10 cellular contexts compared by ENCODE assay signal in genomic region chr1:110618668-110619067, GRCh38. TPM values are rescaled to one million over a fixed set of nuclear protein-coding genes. Genes with fewer than 3 reads are reported as not detected.
A peak's percentile ranks its signal among the peaks of the same experiment; 100 is the strongest.
DNase-seq lines count a peak whose midpoint lies in the region; ATAC-seq and TF ChIP-seq lines count a peak whose summit lies in the region.
"Had no signal": no experiment of that assay in that cellular context is flagged by ENCODE, and none has a peak within 500 bp of the region (broad histone marks: within the 10 kb centered on the region; RNA-seq: fewer than 3 reads in every experiment).

No MANE protein-coding gene starts in this region.

- intact Hi-C loops in CD4-positive, alpha-beta T cell (cut with DNase I, micrococcal nuclease): loop anchor here (1.0 to 10.0 kb wide), 10 partner anchors 13 to 716 kb away; partner anchors contain the start of gene KCNC4 (in 1 of the 2)

- no peak overlapping the region for H3K27ac ChIP-seq in CD4-positive, alpha-beta T cell (ENCODE audit: low read depth, low read length)

- POLR2A ChIA-PET in CD4-positive, alpha-beta T cell (lab: Charles Lee): interaction anchor here (1.0 to 2.7 kb wide), 22 partner anchors 11 to 280 kb away, joined by 3 to 73 read pairs (median 8); partner anchors contain the start of genes KCNA2 and KCNA3
- POLR2A ChIA-PET in naive thymus-derived CD8-positive, alpha-beta T cell (lab: Charles Lee): interaction anchor here (1.3 to 3.3 kb wide), 11 partner anchors 12 to 409 kb away, joined by 3 to 59 read pairs (median 8); partner anchors contain the start of genes KCNA2, KCNA3, KCNC4 and LRIF1

- no peak for TF ChIP-seq CTCF in CD4-positive, alpha-beta T cell (IDR thresholded peaks at IDR 0.05)
- no peak for TF ChIP-seq CTCF in omental fat pad (IDR thresholded peaks at IDR 0.05)

- peak; percentile 46 for DNase-seq in activated CD8-positive, alpha-beta memory T cell treated with anti-CD3 and anti-CD28 coated beads, Interleukin-2, amount 50 U/mL, for 48 hours
- no peak for DNase-seq in activated CD8-positive, alpha-beta memory T cell treated with anti-CD3 and anti-CD28 coated beads, Interleukin-2, amount 50 U/mL, for 4 hours
- DNase-seq in CD4-positive, alpha-beta T cell: no peak
- no peak for DNase-seq in T-helper 17 cell
- DNase-seq in naive thymus-derived CD8-positive, alpha-beta T cell: no peak
- DNase-seq in omental fat pad (ENCODE audit: low spot score): no peak
- no peak for DNase-seq in LoVo (ENCODE audit: low spot score)

- CTCF ChIA-PET in CD4-positive, alpha-beta T cell (lab: Charles Lee): interaction anchor here (0.6 to 3.5 kb wide), 36 partner anchors 8 to 1543 kb away, joined by 3 to 102 read pairs (median 6); partner anchors contain the start of genes KCNA2, KCNA3, RBM15 and TAF13

- peaks cover 4% of the 10 kb centered on the region for H3K9me3 ChIP-seq in CD4-positive, alpha-beta T cell (ENCODE audit: control insufficient read depth, low read length)
- H3K9me3 ChIP-seq in T-helper 17 cell (ENCODE audit: control insufficient read depth, low read length, poor library complexity, severe bottlenecking): no peaks in the 10 kb centered on the region
- H3K9me3 ChIP-seq: HAP-1 had no signal

- H3K27me3 ChIP-seq in CD4-positive, alpha-beta T cell (ENCODE audit: control insufficient read depth, insufficient read depth, low read length): no peaks in the 10 kb centered on the region

- peak overlapping the region; percentile 87 for H3K27ac Mint-ChIP-seq in CD4-positive, alpha-beta T cell
- peak overlapping the region; percentile 92 for H3K27ac Mint-ChIP-seq in T-helper 17 cell
- peak overlapping the region; percentile 18 to 97 (median 90) for H3K27ac Mint-ChIP-seq in naive thymus-derived CD8-positive, alpha-beta T cell

- H3K36me3 Mint-ChIP-seq in CD4-positive, alpha-beta T cell (ENCODE audit: low read depth): peaks cover 8% of the 10 kb centered on the region
- peaks cover 7% of the 10 kb centered on the region for H3K36me3 Mint-ChIP-seq in T-helper 17 cell (ENCODE audit: low read depth)
- peaks cover 0 to 4% (median 0%) of the 10 kb centered on the region in 3 donors for H3K36me3 Mint-ChIP-seq in naive thymus-derived CD8-positive, alpha-beta T cell

- ATAC-seq in CD4-positive, alpha-beta T cell (ENCODE audit: poor library complexity): no peak
- ATAC-seq in T-helper 17 cell (no peak), omental fat pad (ENCODE audit: low FRiP score) (no peak), HG03342 (IDR thresholded peaks at IDR 0.05; ENCODE audit: unreplicated experiment) (no peak)
- ATAC-seq in naive thymus-derived CD8-positive, alpha-beta T cell: no peak

- H3K9me3 Mint-ChIP-seq in CD4-positive, alpha-beta T cell: peaks cover 2% of the 10 kb centered on the region
- H3K9me3 Mint-ChIP-seq in naive thymus-derived CD8-positive, alpha-beta T cell: peaks cover 0 to 3% (median 0%) of the 10 kb centered on the region in 9 donors

- H3K27me3 Mint-ChIP-seq in CD4-positive, alpha-beta T cell: no peaks in the 10 kb centered on the region
- H3K27me3 Mint-ChIP-seq in T-helper 17 cell: no peaks in the 10 kb centered on the region
- H3K27me3 Mint-ChIP-seq in naive thymus-derived CD8-positive, alpha-beta T cell: no peaks in the 10 kb centered on the region

- H3K4me3 Mint-ChIP-seq in CD4-positive, alpha-beta T cell: peak overlapping the region; percentile 86
- H3K4me3 Mint-ChIP-seq in T-helper 17 cell: no peak overlapping the region
- H3K4me3 Mint-ChIP-seq in naive thymus-derived CD8-positive, alpha-beta T cell: peak overlapping the region in 9 of 10 donors; percentile 81 to 93 (median 88)

- H3K4me1 Mint-ChIP-seq in CD4-positive, alpha-beta T cell (ENCODE audit: low read depth): peaks cover 46% of the 10 kb centered on the region
- H3K4me1 Mint-ChIP-seq in T-helper 17 cell: peaks cover 38% of the 10 kb centered on the region
- peaks cover 29 to 50% (median 38%) of the 10 kb centered on the region in 4 donors for H3K4me1 Mint-ChIP-seq in naive thymus-derived CD8-positive, alpha-beta T cell

RNA-seq across cellular contexts. Expression of gene KCNA2, which starts 12.5 kb away (rescaled TPM):
- total RNA-seq in CD4-positive, alpha-beta T cell: under 1 TPM; 0.78 to 0.88 TPM
- 1 to 10 TPM; 3.1 to 3.9 TPM for total RNA-seq in T-helper 17 cell
- total RNA-seq in naive thymus-derived CD8-positive, alpha-beta T cell: under 1 TPM; 0.22 to 0.23 TPM
- not detected for polyA plus RNA-seq in naive thymus-derived CD8-positive, alpha-beta T cell
- total RNA-seq in omental fat pad: 10 to 100 TPM in 1 of 4 donors, 1 to 10 TPM in 3; 1.9 to 29.8 (median 3.1) TPM
- total RNA-seq: G401 had no signal

RNA-seq across cellular contexts. Expression of gene KCNA3, which starts 56.1 kb away (rescaled TPM):
- total RNA-seq in CD4-positive, alpha-beta T cell: 100 to 1,000 TPM; 112 to 118 TPM
- total RNA-seq in T-helper 17 cell: 100 to 1,000 TPM; 114 to 115 TPM
- 10 to 100 TPM; 74.7 to 78.7 TPM for total RNA-seq in naive thymus-derived CD8-positive, alpha-beta T cell
- 10 to 100 TPM; 55.6 to 67.9 (median 66.4) TPM for polyA plus RNA-seq in naive thymus-derived CD8-positive, alpha-beta T cell
- 1 to 10 TPM; 1.2 to 5.3 (median 3.3) TPM for total RNA-seq in omental fat pad
- total RNA-seq: G401 had no signal

Comparison
In these comparisons a context has a peak if more than half of its experiments do, and no peak if none do; other contexts are left out.
1. RNA of gene KCNA3, which starts 56.1 kb away (total RNA-seq): 112 to 118 TPM in CD4-positive, alpha-beta T cell, 114 to 115 TPM in T-helper 17 cell and 74.7 to 78.7 TPM in naive thymus-derived CD8-positive, alpha-beta T cell; 1.2 to 5.3 TPM in omental fat pad; every median in the first group is over 10 times any median in the second.
2. Peak in every context shown above with its lines, with median percentiles within 50 percentile points of each other: H3K27ac Mint-ChIP-seq.